Comparison of ENCODE assay signal across 8 cellular contexts in genomic region chr22:46592390-46592872, GRCh38. TPM values are rescaled to one million over a fixed set of nuclear protein-coding genes. Genes with fewer than 3 reads are reported as not detected.
DNase-seq lines count a peak whose midpoint lies in the region; ATAC-seq and TF ChIP-seq lines count a peak whose summit lies in the region.

No MANE protein-coding gene starts in this region.

- peaks cover 26% of the 10 kb centered on the region for H3K4me1 ChIP-seq in CD8-positive, alpha-beta memory T cell (ENCODE audit: insufficient read depth, low read length)
- H3K4me1 ChIP-seq in neutrophil (ENCODE audit: control insufficient read depth in 1 of 2, insufficient read depth in 1 of 2, low read depth in 1 of 2, low read length in 1 of 2) = peaks cover 27 to 37% of the 10 kb centered on the region in 2 experiments

- no peaks in the 10 kb centered on the region for H3K27me3 ChIP-seq in CD8-positive, alpha-beta memory T cell (ENCODE audit: insufficient read depth, low read length, poor library complexity, severe bottlenecking)
- no peaks in the 10 kb centered on the region for H3K27me3 ChIP-seq in neutrophil

- H3K4me3 ChIP-seq in CD8-positive, alpha-beta memory T cell (ENCODE audit: low read length) = peak overlapping the region; percentile 14
- peak overlapping the region; percentile 9; the same call in 1 of the 2 replicates for H3K4me3 ChIP-seq in HFF-Myc (replicated peaks; ENCODE audit: low read depth, low read length)
- H3K4me3 ChIP-seq in coronary artery = peak overlapping the region; percentile 59
- peak overlapping the region; percentile 58 to 66 for H3K4me3 ChIP-seq in neutrophil (ENCODE audit: low read depth in 1 of 2, low read length in 1 of 2)

- POLR2A ChIA-PET in CD8-positive, alpha-beta memory T cell (lab: Charles Lee) = no interaction called here
- POLR2A ChIA-PET in T-cell (lab: Charles Lee) = no interaction called here

- peak; percentile 20 to 67 (median 49) for DNase-seq in CD8-positive, alpha-beta memory T cell
- DNase-seq in HFF-Myc (ENCODE audit: extremely low read depth, low read depth) (peak; percentile 16), T-cell (peak in 25 of 34 experiments; percentile 26 to 61 (median 41)), coronary artery (ENCODE audit: low spot score) (no peak), endothelial cell (ENCODE audit: low spot score) (no peak), iPS-NIHi7 (ENCODE audit: extremely low spot score) (no peak)

- H3K27me3 Mint-ChIP-seq in CD8-positive, alpha-beta memory T cell = no peaks in the 10 kb centered on the region
- H3K27me3 Mint-ChIP-seq in T-cell (no peaks in the 10 kb centered on the region), endothelial cell (ENCODE audit: unreplicated experiment) (no peaks in the 10 kb centered on the region)

- no peaks in the 10 kb centered on the region for H3K9me3 ChIP-seq in CD8-positive, alpha-beta memory T cell (ENCODE audit: low read length)
- no peaks in the 10 kb centered on the region for H3K9me3 ChIP-seq in neutrophil

- peak overlapping the region; percentile 46 to 88 (median 80) for H3K27ac Mint-ChIP-seq in CD8-positive, alpha-beta memory T cell
- H3K27ac Mint-ChIP-seq in T-cell = peak overlapping the region; percentile 65 to 68
- H3K27ac Mint-ChIP-seq in endothelial cell (ENCODE audit: unreplicated experiment) = no peak overlapping the region

- H3K4me1 Mint-ChIP-seq in CD8-positive, alpha-beta memory T cell = peaks cover 20 to 31% (median 21%) of the 10 kb centered on the region in 3 donors
- H3K4me1 Mint-ChIP-seq in T-cell = peaks cover 17 to 25% (median 21%) of the 10 kb centered on the region in 3 donors
- no peaks in the 10 kb centered on the region for H3K4me1 Mint-ChIP-seq in endothelial cell (ENCODE audit: unreplicated experiment)

- H3K9me3 Mint-ChIP-seq in CD8-positive, alpha-beta memory T cell = no peaks in the 10 kb centered on the region
- H3K9me3 Mint-ChIP-seq in T-cell (no peaks in the 10 kb centered on the region), endothelial cell (ENCODE audit: unreplicated experiment) (no peaks in the 10 kb centered on the region)

- CTCF ChIA-PET in CD8-positive, alpha-beta memory T cell (lab: Charles Lee) = interaction anchor here (1.0 to 1.1 kb wide), 2 partner anchors 29 to 207 kb away, joined by 3 to 4 read pairs; no protein-coding TSS in a partner anchor
- CTCF ChIA-PET in T-cell (lab: Charles Lee) = interaction anchor here in 1 of 2 donors (0.6 kb wide), 1 partner anchor 611 kb away, joined by 4 read pairs; no protein-coding TSS in a partner anchor

- no peaks in the 10 kb centered on the region for H3K36me3 ChIP-seq in CD8-positive, alpha-beta memory T cell (ENCODE audit: insufficient read depth, low read length)
- no peaks in the 10 kb centered on the region for H3K36me3 ChIP-seq in neutrophil

- peak overlapping the region; percentile 59 to 85 (median 80) for H3K4me3 Mint-ChIP-seq in CD8-positive, alpha-beta memory T cell
- peak overlapping the region; percentile 61 to 71 (median 68) for H3K4me3 Mint-ChIP-seq in T-cell
- H3K4me3 Mint-ChIP-seq in endothelial cell (ENCODE audit: unreplicated experiment) = no peak overlapping the region

- H3K36me3 Mint-ChIP-seq in CD8-positive, alpha-beta memory T cell = no peaks in the 10 kb centered on the region
- H3K36me3 Mint-ChIP-seq in T-cell (no peaks in the 10 kb centered on the region), endothelial cell (ENCODE audit: low read depth, unreplicated experiment) (no peaks in the 10 kb centered on the region)

- peak; percentile 74 to 82 (median 80) for ATAC-seq in T-cell (replicated peaks in 1 of 4)
- ATAC-seq in esophagus mucosa = no peak

- H3K27ac ChIP-seq in CD8-positive, alpha-beta memory T cell (ENCODE audit: low read depth, low read length) = no peak overlapping the region
- H3K27ac ChIP-seq in coronary artery (peak overlapping the region; percentile 4 to 83), neutrophil (peak overlapping the region; percentile 95)

- TF ChIP-seq CTCF in HFF-Myc (IDR thresholded peaks at IDR 0.05; ENCODE audit: low read depth, low read length, missing control alignments) (no peak), coronary artery (IDR thresholded peaks at IDR 0.05) (no peak), neutrophil (IDR thresholded peaks at IDR 0.05) (no peak), endothelial cell (IDR thresholded peaks at IDR 0.05; ENCODE audit: unreplicated experiment) (no peak)

RNA-seq across cellular contexts. Expression of gene GRAMD4, which starts 27.8 kb away (rescaled TPM):
- 10 to 100 TPM; 25.3 to 33.0 TPM for total RNA-seq in CD8-positive, alpha-beta memory T cell
- polyA plus RNA-seq in CD8-positive, alpha-beta memory T cell = 7.6 TPM
- total RNA-seq in T-cell (10 to 100 TPM in 4 of 5 donors, 1 to 10 TPM in 1; 8.8 to 24.3 (median 22.9) TPM), esophagus mucosa (37.7 TPM), endothelial cell (ENCODE audit: unreplicated experiment) (42.7 TPM)

RNA-seq across cellular contexts. Expression of gene CELSR1, which starts 55.0 kb away (rescaled TPM):
- under 1 TPM; 0.15 to 0.33 TPM for total RNA-seq in CD8-positive, alpha-beta memory T cell
- polyA plus RNA-seq in CD8-positive, alpha-beta memory T cell = 0.30 TPM
- total RNA-seq in T-cell (1 to 10 TPM; 1.1 to 2.7 (median 1.6) TPM), esophagus mucosa (36.0 TPM), endothelial cell (ENCODE audit: unreplicated experiment) (7.7 TPM)

Comparison
In these comparisons a context has a peak if more than half of its experiments do, and no peak if none do; other contexts are left out.
1. DNase-seq: peak in CD8-positive, alpha-beta memory T cell (5 of 5), HFF-Myc (single experiment) and T-cell (25 of 34); none in coronary artery (single experiment), endothelial cell (single experiment) and iPS-NIHi7 (single experiment).
2. H3K4me3 ChIP-seq: peak in every context shown above with its lines; median percentile 62 in neutrophil; 59 in coronary artery; 14 in CD8-positive, alpha-beta memory T cell; 9 in HFF-Myc.